Comparison of ENCODE assay signal across 9 cellular contexts in genomic region chr5:52799983-52800393, GRCh38. TPM values are rescaled to one million over a fixed set of nuclear protein-coding genes. Genes with fewer than 3 reads are reported as not detected.
DNase-seq lines count a peak whose midpoint lies in the region; ATAC-seq, FAIRE-seq and TF ChIP-seq lines count a peak whose summit lies in the region.
"Had no signal": no experiment of that assay in that cellular context is flagged by ENCODE, and none has a peak within 500 bp of the region (broad histone marks: within the 10 kb centered on the region; RNA-seq: fewer than 3 reads in every experiment).

No MANE protein-coding gene starts in this region.

- no peaks in the 10 kb centered on the region for H3K9me3 ChIP-seq in BE2C

- H3K27me3 ChIP-seq in BE2C (no peaks in the 10 kb centered on the region), kidney epithelial cell (ENCODE audit: control insufficient read depth, insufficient read depth, low read length) (no peaks in the 10 kb centered on the region)

- DNase-seq in BE2C (peak; percentile 98), GM19239 (ENCODE audit: insufficient read length, low spot score) (peak; percentile 53), NCI-H460 (ENCODE audit: extremely low read depth, low read depth) (peak; percentile 92), cerebellar nuclear complex (lab: John Stamatoyannopoulos, UW) (peak; percentile 10 to 70), kidney epithelial cell (ENCODE audit: low read depth) (peak; percentile 69)
- peak; percentile 93 for DNase-seq in activated CD4-positive, alpha-beta T cell treated with anti-CD3 and anti-CD28 coated beads for 1 hour
- DNase-seq in stimulated activated CD4-positive, alpha-beta T cell treated with anti-CD3 and anti-CD28 coated beads, Interleukin-15, amount 100 ng/mL, for 24 hours: peak; percentile 97

- TF ChIP-seq CTCF in BE2C (IDR thresholded peaks at IDR 0.05; ENCODE audit: low read depth, low read length) (no peak), kidney epithelial cell (IDR thresholded peaks at IDR 0.05; ENCODE audit: insufficient read depth, low read length, poor library complexity, severe bottlenecking) (no peak)

- peak; percentile 98 for FAIRE-seq in GM19239 (lab: Jason Lieb, UNC)
- FAIRE-seq: endometrium had no signal

- peak overlapping the region; percentile 76 for H3K4me3 ChIP-seq in BE2C (ENCODE audit: low read depth, low read length)
- H3K4me3 ChIP-seq in kidney epithelial cell (ENCODE audit: low read depth, low read length): peak overlapping the region; percentile 58

- peaks cover 3% of the 10 kb centered on the region for H3K4me1 ChIP-seq in BE2C

- peaks cover 26% of the 10 kb centered on the region for H3K36me3 ChIP-seq in BE2C
- no peaks in the 10 kb centered on the region for H3K36me3 ChIP-seq in kidney epithelial cell (ENCODE audit: control insufficient read depth, insufficient read depth, low read length)

- ATAC-seq in HG03439 (IDR thresholded peaks at IDR 0.05; ENCODE audit: unreplicated experiment): peak; percentile 92

RNA-seq across cellular contexts. Expression of gene ITGA1, which starts 12.3 kb away (rescaled TPM):
- 10.5 TPM for polyA plus RNA-seq in BE2C (2012; ENCODE audit: insufficient read depth, insufficient read length, low read depth)
- 2.7 and 4.5 TPM in 2 replicates for total RNA-seq in NCI-H460 (2014; rRNA removed; shearing (Covaris generic))
- 1.0 and 1.3 TPM in 2 replicates for polyA plus RNA-seq in NCI-H460 (2014; cell fraction: nucleus; rRNA removed)
- 10.0 and 20.0 TPM in 2 replicates for total RNA-seq in kidney epithelial cell

RNA-seq across cellular contexts. Expression of gene PELO, which starts 12.3 kb away (rescaled TPM):
- polyA plus RNA-seq in BE2C (2012; ENCODE audit: insufficient read depth, insufficient read length, low read depth): 91.5 TPM
- 26.2 and 27.9 TPM in 2 replicates for total RNA-seq in NCI-H460 (2014; rRNA removed; shearing (Covaris generic))
- 14.0 and 18.6 TPM in 2 replicates for polyA plus RNA-seq in NCI-H460 (2014; cell fraction: nucleus; rRNA removed)
- 19.0 and 23.9 TPM in 2 replicates for total RNA-seq in kidney epithelial cell

Comparison
In these comparisons a context has a peak if more than half of its experiments do, and no peak if none do; other contexts are left out.
1. Peak in every context shown above with its lines: DNase-seq, ATAC-seq and H3K4me3 ChIP-seq.
2. DNase-seq: peak in every context shown above with its lines; median percentile 98 in BE2C; 97 in stimulated activated CD4-positive, alpha-beta T cell treated with anti-CD3 and anti-CD28 coated beads, Interleukin-15, amount 100 ng/mL, for 24 hours; 93 in activated CD4-positive, alpha-beta T cell treated with anti-CD3 and anti-CD28 coated beads for 1 hour; 92 in NCI-H460; 69 in kidney epithelial cell; 53 in GM19239; 40 in cerebellar nuclear complex.